Comparison of ENCODE assay signal across 18 cellular contexts in genomic region chr5:39299962-39300361, GRCh38.
"Had no signal": no experiment of that assay in that cellular context is flagged by ENCODE, and none has a peak within 500 bp of the region (broad histone marks: within the 10 kb centered on the region; RNA-seq: fewer than 3 reads in every experiment).

No MANE protein-coding gene starts in this region.

- DNase-seq: IMR-90, Karpas-422, KG1, MG63, NCI-H1092, NCI-H1105 treated with DMSO at 0.1 percent for 48 hours, NCI-H1417 treated with DMSO at 0.1 percent for 48 hours, NCI-H146, NCI-H1694 treated with DMSO at 0.1 percent for 48 hours, NCI-H1930, NCI-H2107, NCI-H2227 treated with DMSO at 0.1 percent for 48 hours, NCI-H524, NCI-H526 treated with DMSO at 0.1 percent for 48 hours, NCI-H748 treated with DMSO at 0.1 percent for 48 hours, SK-N-SH had no signal

- H3K9me3 ChIP-seq: MG63 had no signal

- H3K36me3 ChIP-seq: MG63 had no signal

- H3K27ac ChIP-seq: RWPE1 had no signal

- H3K4me3 ChIP-seq: MG63 had no signal

- ATAC-seq: Panc1 had no signal

- H3K9me2 ChIP-seq: SK-N-SH had no signal

- H3K27me3 ChIP-seq: MG63 had no signal

- H3K4me2 ChIP-seq: SK-N-SH had no signal
